Comparison of ENCODE assay signal across 18 cellular contexts in genomic region chr2:118290436-118291004, GRCh38.
DNase-seq lines count a peak whose midpoint lies in the region; TF ChIP-seq lines count a peak whose summit lies in the region.
"Had no signal": no experiment of that assay in that cellular context is flagged by ENCODE, and none has a peak within 500 bp of the region (broad histone marks: within the 10 kb centered on the region; RNA-seq: fewer than 3 reads in every experiment).

No MANE protein-coding gene starts in this region.

- peaks cover 7% of the 10 kb centered on the region for H3K27me3 Mint-ChIP-seq in mesothelial cell of epicardium (ENCODE audit: low read depth)

- H3K4me1 Mint-ChIP-seq in mesothelial cell of epicardium: no peaks in the 10 kb centered on the region
- H3K4me1 Mint-ChIP-seq: CD14-positive monocyte; CD8-positive, alpha-beta memory T cell; GM23338; H9 had no signal

- peaks cover 4% of the 10 kb centered on the region for H3K9me3 Mint-ChIP-seq in mesothelial cell of epicardium
- H3K9me3 Mint-ChIP-seq: CD14-positive monocyte; CD4-positive, alpha-beta T cell; CD8-positive, alpha-beta memory T cell; GM23338; H9 had no signal

- no peak for TF ChIP-seq CTCF in mesothelial cell of epicardium (IDR thresholded peaks at IDR 0.05; ENCODE audit: unreplicated experiment)

- DNase-seq in GM03348 (ENCODE audit: low spot score) (peak; percentile 14), NCI-H446 treated with DMSO at 0.1 percent for 48 hours (lab: John Stamatoyannopoulos, UW) (peak; percentile 49), fibroblast of gingiva (ENCODE audit: low read depth) (peak; percentile 7), OCI-M1 (lab: John Stamatoyannopoulos, UW) (no peak), mesothelial cell of epicardium (ENCODE audit: low spot score in 2 of 2, unreplicated experiment in 2 of 2) (no peak), glomerular visceral epithelial cell (ENCODE audit: extremely low spot score) (no peak)
- DNase-seq: AML-193; BE2C; CD4-positive, alpha-beta T cell; CD8-positive, alpha-beta memory T cell; DMS 273 treated with DMSO at 0.1 percent for 48 hours; DMS79; EL; GDM1; H9; HFFc6 had no signal

- no peaks in the 10 kb centered on the region for H3K36me3 Mint-ChIP-seq in mesothelial cell of epicardium
- H3K36me3 Mint-ChIP-seq: CD14-positive monocyte; CD8-positive, alpha-beta memory T cell had no signal

- H3K27ac Mint-ChIP-seq in mesothelial cell of epicardium: no peak overlapping the region
- H3K27ac Mint-ChIP-seq: CD4-positive, alpha-beta T cell; CD8-positive, alpha-beta memory T cell; GM23338; H9; HFFc6 had no signal

- H3K4me3 Mint-ChIP-seq in mesothelial cell of epicardium: no peak overlapping the region
- H3K4me3 Mint-ChIP-seq: CD14-positive monocyte; CD4-positive, alpha-beta T cell; CD8-positive, alpha-beta memory T cell; GM23338; H9; HFFc6 had no signal

Comparison
In these comparisons a context has a peak if more than half of its experiments do, and no peak if none do; other contexts are left out.
1. DNase-seq: peak in GM03348 (single experiment), NCI-H446 treated with DMSO at 0.1 percent for 48 hours (single experiment) and fibroblast of gingiva (single experiment); none in OCI-M1 (single experiment), mesothelial cell of epicardium (0 of 2) and glomerular visceral epithelial cell (single experiment).